In genomic region chr16:48539485-48540221, GRCh38 we compare ENCODE assay signal across 14 cellular contexts.
DNase-seq lines count a peak whose midpoint lies in the region; ATAC-seq and TF ChIP-seq lines count a peak whose summit lies in the region.
"Had no signal": no experiment of that assay in that cellular context is flagged by ENCODE, and none has a peak within 500 bp of the region (broad histone marks: within the 10 kb centered on the region; RNA-seq: fewer than 3 reads in every experiment).

No MANE protein-coding gene starts in this region.

- no peak for DNase-seq in natural killer cell treated with Interleukin-12 subunit alpha and Interleukin-12 subunit beta and Interleukin-15 and Interleukin-18, amount 100 ng/mL, for 72 hours (ENCODE audit: low spot score)
- no peak for DNase-seq in natural killer cell
- no peak for DNase-seq in activated naive CD8-positive, alpha-beta T cell treated with anti-CD3 and anti-CD28 coated beads, Interleukin-2, amount 50 U/mL, for 24 hours
- no peak for DNase-seq in T-helper 2 cell treated with Interferon-gamma antibody and Interleukin-4, amounts not matched to agents 5 μg/mL and 100 μg/mL, for 36 hours (ENCODE audit: low spot score)
- no peak for DNase-seq in Kasumi-1 (lab: John Stamatoyannopoulos, UW)
- DNase-seq: activated CD4-positive, CD25-positive, alpha-beta regulatory T cell treated with anti-CD3 and anti-CD28 coated beads, Interleukin-2, amount 50 U/mL, for 72 hours; cerebellar nuclear complex; GDM1; NCI-H1694 treated with DMSO at 0.1 percent for 48 hours; NCI-H446 treated with DMSO at 0.1 percent for 48 hours; SHP77 treated with DMSO at 0.1 percent for 48 hours had no signal

- H3K4me1 Mint-ChIP-seq in natural killer cell treated with Interleukin-12 subunit alpha and Interleukin-12 subunit beta and Interleukin-15 and Interleukin-18, amount 100 ng/mL, for 72 hours (ENCODE audit: low read depth in 2 of 2): peaks cover 14 to 54% of the 10 kb centered on the region in 2 donors
- peaks cover 19 to 42% of the 10 kb centered on the region in 2 donors for H3K4me1 Mint-ChIP-seq in natural killer cell
- H3K4me1 Mint-ChIP-seq in activated naive CD8-positive, alpha-beta T cell treated with anti-CD3 and anti-CD28 coated beads, Interleukin-2, amount 50 U/mL, for 24 hours: peaks cover 39% of the 10 kb centered on the region
- peaks cover 61% of the 10 kb centered on the region for H3K4me1 Mint-ChIP-seq in nephron
- H3K4me1 Mint-ChIP-seq in T-helper 2 cell treated with Interferon-gamma antibody and Interleukin-4, amounts not matched to agents 5 μg/mL and 100 μg/mL, for 36 hours (ENCODE audit: low read depth): peaks cover 8% of the 10 kb centered on the region

- no peaks in the 10 kb centered on the region for H3K27me3 Mint-ChIP-seq in natural killer cell treated with Interleukin-12 subunit alpha and Interleukin-12 subunit beta and Interleukin-15 and Interleukin-18, amount 100 ng/mL, for 72 hours
- H3K27me3 Mint-ChIP-seq in natural killer cell (ENCODE audit: low read depth in 2 of 2) (no peaks in the 10 kb centered on the region), nephron (ENCODE audit: low read depth) (peaks cover 3% of the 10 kb centered on the region)
- H3K27me3 Mint-ChIP-seq in activated naive CD8-positive, alpha-beta T cell treated with anti-CD3 and anti-CD28 coated beads, Interleukin-2, amount 50 U/mL, for 24 hours: no peaks in the 10 kb centered on the region
- H3K27me3 Mint-ChIP-seq in T-helper 2 cell treated with Interferon-gamma antibody and Interleukin-4, amounts not matched to agents 5 μg/mL and 100 μg/mL, for 36 hours (ENCODE audit: low read depth): no peaks in the 10 kb centered on the region

- no peak for ATAC-seq in natural killer cell treated with Interleukin-12 subunit alpha and Interleukin-12 subunit beta and Interleukin-15 and Interleukin-18, amount 100 ng/mL, for 72 hours
- ATAC-seq in natural killer cell (no peak), GM21423 (IDR thresholded peaks at IDR 0.05; ENCODE audit: unreplicated experiment) (no peak), HG03025 (IDR thresholded peaks at IDR 0.05; ENCODE audit: low FRiP score, unreplicated experiment) (no peak)
- no peak for ATAC-seq in activated naive CD8-positive, alpha-beta T cell treated with anti-CD3 and anti-CD28 coated beads, Interleukin-2, amount 50 U/mL, for 24 hours

- H3K9me3 Mint-ChIP-seq in natural killer cell treated with Interleukin-12 subunit alpha and Interleukin-12 subunit beta and Interleukin-15 and Interleukin-18, amount 100 ng/mL, for 72 hours: no peaks in the 10 kb centered on the region
- no peaks in the 10 kb centered on the region for H3K9me3 Mint-ChIP-seq in natural killer cell
- no peaks in the 10 kb centered on the region for H3K9me3 Mint-ChIP-seq in activated naive CD8-positive, alpha-beta T cell treated with anti-CD3 and anti-CD28 coated beads, Interleukin-2, amount 50 U/mL, for 24 hours
- no peaks in the 10 kb centered on the region for H3K9me3 Mint-ChIP-seq in nephron
- H3K9me3 Mint-ChIP-seq in T-helper 2 cell treated with Interferon-gamma antibody and Interleukin-4, amounts not matched to agents 5 μg/mL and 100 μg/mL, for 36 hours: no peaks in the 10 kb centered on the region

- intact Hi-C loops in natural killer cell (cut with micrococcal nuclease): no loop called here

- no peak overlapping the region for H3K4me3 Mint-ChIP-seq in natural killer cell treated with Interleukin-12 subunit alpha and Interleukin-12 subunit beta and Interleukin-15 and Interleukin-18, amount 100 ng/mL, for 72 hours
- H3K4me3 Mint-ChIP-seq in natural killer cell (no peak overlapping the region), nephron (no peak overlapping the region)
- no peak overlapping the region for H3K4me3 Mint-ChIP-seq in activated naive CD8-positive, alpha-beta T cell treated with anti-CD3 and anti-CD28 coated beads, Interleukin-2, amount 50 U/mL, for 24 hours
- H3K4me3 Mint-ChIP-seq in T-helper 2 cell treated with Interferon-gamma antibody and Interleukin-4, amounts not matched to agents 5 μg/mL and 100 μg/mL, for 36 hours: no peak overlapping the region

- TF ChIP-seq CTCF in natural killer cell (IDR thresholded peaks at IDR 0.05) (no peak), nephron (IDR thresholded peaks at IDR 0.05; ENCODE audit: unreplicated experiment in 3 of 3) (no peak)

- peak overlapping the region; percentile 49 to 59 for H3K27ac Mint-ChIP-seq in natural killer cell treated with Interleukin-12 subunit alpha and Interleukin-12 subunit beta and Interleukin-15 and Interleukin-18, amount 100 ng/mL, for 72 hours
- H3K27ac Mint-ChIP-seq in natural killer cell (peak overlapping the region in 1 of 2 donors; percentile 64), nephron (peak overlapping the region; percentile 43 to 83 (median 56))
- H3K27ac Mint-ChIP-seq in activated naive CD8-positive, alpha-beta T cell treated with anti-CD3 and anti-CD28 coated beads, Interleukin-2, amount 50 U/mL, for 24 hours: peak overlapping the region; percentile 13
- no peak overlapping the region for H3K27ac Mint-ChIP-seq in T-helper 2 cell treated with Interferon-gamma antibody and Interleukin-4, amounts not matched to agents 5 μg/mL and 100 μg/mL, for 36 hours

- peaks cover 4% of the 10 kb centered on the region for H3K36me3 Mint-ChIP-seq in natural killer cell treated with Interleukin-12 subunit alpha and Interleukin-12 subunit beta and Interleukin-15 and Interleukin-18, amount 100 ng/mL, for 72 hours
- H3K36me3 Mint-ChIP-seq in natural killer cell: peaks cover 5% of the 10 kb centered on the region
- H3K36me3 Mint-ChIP-seq in activated naive CD8-positive, alpha-beta T cell treated with anti-CD3 and anti-CD28 coated beads, Interleukin-2, amount 50 U/mL, for 24 hours (ENCODE audit: low read depth): peaks cover 27% of the 10 kb centered on the region
- H3K36me3 Mint-ChIP-seq in nephron (ENCODE audit: low read depth): peaks cover 45% of the 10 kb centered on the region
- peaks cover 30% of the 10 kb centered on the region for H3K36me3 Mint-ChIP-seq in T-helper 2 cell treated with Interferon-gamma antibody and Interleukin-4, amounts not matched to agents 5 μg/mL and 100 μg/mL, for 36 hours (ENCODE audit: low read depth)
